Comparison of ENCODE assay signal across 10 cellular contexts in the genomic region with DNA sequence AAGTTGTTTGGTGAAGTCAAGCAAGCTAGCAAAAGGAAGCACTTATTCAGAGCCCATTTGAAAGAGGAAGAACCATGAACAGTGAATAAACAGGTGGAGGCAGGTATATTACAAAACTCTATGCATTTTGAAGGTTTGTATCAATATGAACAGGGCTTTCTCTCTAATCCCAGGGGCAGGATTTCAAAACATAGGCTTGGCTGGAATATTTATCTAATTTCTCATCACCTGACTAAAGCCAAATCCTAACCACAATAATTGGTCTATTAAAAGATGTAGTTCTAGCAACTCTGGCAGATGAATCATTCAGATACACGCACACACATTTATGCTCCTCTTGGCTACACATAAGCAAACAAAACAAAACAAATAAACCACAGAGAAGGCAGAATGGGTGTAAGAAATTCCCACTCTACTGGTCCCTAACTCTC.
A peak's percentile ranks its signal among the peaks of the same experiment; 100 is the strongest.
DNase-seq lines count a peak whose midpoint lies in the region; TF ChIP-seq lines count a peak whose summit lies in the region.
"Had no signal": no experiment of that assay in that cellular context is flagged by ENCODE, and none has a peak within 500 bp of the region (broad histone marks: within the 10 kb centered on the region; RNA-seq: fewer than 3 reads in every experiment).

No MANE protein-coding gene starts in this region.

- POLR2A ChIA-PET in RWPE1 (lab: Yijun Ruan, JAX; ENCODE audit: low non-redundant PET), result no interaction called here

- CTCF ChIA-PET in RWPE1 (lab: Yijun Ruan, JAX), result no interaction called here

- peak; percentile 69 for DNase-seq in H4 (ENCODE audit: low spot score)
- peak; percentile 89 for DNase-seq in RWPE1 (ENCODE audit: low spot score)
- DNase-seq in epithelial cell of prostate (ENCODE audit: low read depth, low spot score), result peak; percentile 98
- DNase-seq in stromal cell of bone marrow (ENCODE audit: low read depth), result peak; percentile 85
- no peak for DNase-seq in DMS 273 treated with DMSO at 0.1 percent for 48 hours (lab: John Stamatoyannopoulos, UW)
- no peak for DNase-seq in stimulated activated naive CD4-positive, alpha-beta T cell (lab: John Stamatoyannopoulos, UW)
- no peak for DNase-seq in NCI-H2196 (lab: John Stamatoyannopoulos, UW; ENCODE audit: unreplicated experiment)
- DNase-seq: KBM-7, left ventricle myocardium superior, WERI-Rb-1 had no signal

- no peak overlapping the region for H3K27ac ChIP-seq in RWPE1
- peak overlapping the region; percentile 93 for H3K27ac ChIP-seq in epithelial cell of prostate
- H3K27ac ChIP-seq: WERI-Rb-1 had no signal

- no peak for TF ChIP-seq CTCF in RWPE1 (conservative IDR thresholded peaks at IDR 0.05; ENCODE audit: low read depth)

Comparison
In these comparisons a context has a peak if more than half of its experiments do, and no peak if none do; other contexts are left out.
1. DNase-seq: peak in H4 (single experiment), RWPE1 (single experiment), epithelial cell of prostate (single experiment) and stromal cell of bone marrow (single experiment); none in DMS 273 treated with DMSO at 0.1 percent for 48 hours (single experiment), stimulated activated naive CD4-positive, alpha-beta T cell (0 of 6) and NCI-H2196 (single experiment).